Comparison of ENCODE assay signal across 1 cellular context in genomic region chr10:59709472-59710125, GRCh38.
A peak's percentile ranks its signal among the peaks of the same experiment; 100 is the strongest.
TF ChIP-seq lines count a peak whose summit lies in the region.

SLC16A9 (minus strand) TSS chr10:59709850; CDS start chr10:59684291, 25,559 bp downstream.

TF ChIP-seq in HepG2, 621 proteins besides CTCF, POLR2A, EP300 and RAD21 (continued from another document):
- TF ChIP-seq ZBTB14 (CRISPR knock-in tag; IDR thresholded peaks at IDR 0.05) (no peak), FOXO4 (CRISPR knock-in tag; conservative IDR thresholded peaks at IDR 0.05) (no peak), SOX13 (IDR thresholded peaks at IDR 0.05) (no peak), SOX13 (CRISPR knock-in tag; conservative IDR thresholded peaks at IDR 0.05 in 1 of 2, IDR thresholded peaks at IDR 0.05 in 1 of 2) (0 out of 4 replicates have a peak, but pooled peaks of 1 of the 2 experiments have one; percentile 5), YEATS4 (CRISPR knock-in tag; IDR thresholded peaks at IDR 0.05; ENCODE audit: borderline replicate concordance) (0 out of 2 replicates have a peak, but pooled peaks have one; percentile 20), ZNF44 (CRISPR knock-in tag; IDR thresholded peaks at IDR 0.05) (no peak), ZNF792 (CRISPR knock-in tag; IDR thresholded peaks at IDR 0.05) (0 out of 2 replicates have a peak, but pooled peaks have one; percentile 33), DPF2 (CRISPR knock-in tag; IDR thresholded peaks at IDR 0.05; ENCODE audit: borderline replicate concordance, low read depth) (no peak), ZKSCAN1 (IDR thresholded peaks at IDR 0.05; ENCODE audit: low read length) (no peak), CREB3 (CRISPR knock-in tag; IDR thresholded peaks at IDR 0.05) (no peak), HMGXB3 (CRISPR knock-in tag; IDR thresholded peaks at IDR 0.05; ENCODE audit: borderline replicate concordance) (no peak), HOXD1 (CRISPR knock-in tag; IDR thresholded peaks at IDR 0.05) (no peak), GZF1 (CRISPR knock-in tag; IDR thresholded peaks at IDR 0.05) (no peak), SMC3 (IDR thresholded peaks at IDR 0.05; ENCODE audit: low read length) (no peak), CEBPB (IDR thresholded peaks at IDR 0.05; ENCODE audit: borderline replicate concordance, low read depth, low read length) (no peak; the same call in 1 of the 2 replicates), ZNF432 (CRISPR knock-in tag; IDR thresholded peaks at IDR 0.05; ENCODE audit: borderline replicate concordance) (no peak), ZFP91 (CRISPR knock-in tag; IDR thresholded peaks at IDR 0.05; ENCODE audit: borderline replicate concordance) (peak; percentile 18; the same call in 1 of the 2 replicates), ZNF564 (CRISPR knock-in tag; IDR thresholded peaks at IDR 0.05) (peak; percentile 39; the same call in 1 of the 2 replicates), RBM22 (optimal IDR thresholded peaks at IDR 0.05; ENCODE audit: low read length) (no peak)
- TF ChIP-seq, protein P1, sequence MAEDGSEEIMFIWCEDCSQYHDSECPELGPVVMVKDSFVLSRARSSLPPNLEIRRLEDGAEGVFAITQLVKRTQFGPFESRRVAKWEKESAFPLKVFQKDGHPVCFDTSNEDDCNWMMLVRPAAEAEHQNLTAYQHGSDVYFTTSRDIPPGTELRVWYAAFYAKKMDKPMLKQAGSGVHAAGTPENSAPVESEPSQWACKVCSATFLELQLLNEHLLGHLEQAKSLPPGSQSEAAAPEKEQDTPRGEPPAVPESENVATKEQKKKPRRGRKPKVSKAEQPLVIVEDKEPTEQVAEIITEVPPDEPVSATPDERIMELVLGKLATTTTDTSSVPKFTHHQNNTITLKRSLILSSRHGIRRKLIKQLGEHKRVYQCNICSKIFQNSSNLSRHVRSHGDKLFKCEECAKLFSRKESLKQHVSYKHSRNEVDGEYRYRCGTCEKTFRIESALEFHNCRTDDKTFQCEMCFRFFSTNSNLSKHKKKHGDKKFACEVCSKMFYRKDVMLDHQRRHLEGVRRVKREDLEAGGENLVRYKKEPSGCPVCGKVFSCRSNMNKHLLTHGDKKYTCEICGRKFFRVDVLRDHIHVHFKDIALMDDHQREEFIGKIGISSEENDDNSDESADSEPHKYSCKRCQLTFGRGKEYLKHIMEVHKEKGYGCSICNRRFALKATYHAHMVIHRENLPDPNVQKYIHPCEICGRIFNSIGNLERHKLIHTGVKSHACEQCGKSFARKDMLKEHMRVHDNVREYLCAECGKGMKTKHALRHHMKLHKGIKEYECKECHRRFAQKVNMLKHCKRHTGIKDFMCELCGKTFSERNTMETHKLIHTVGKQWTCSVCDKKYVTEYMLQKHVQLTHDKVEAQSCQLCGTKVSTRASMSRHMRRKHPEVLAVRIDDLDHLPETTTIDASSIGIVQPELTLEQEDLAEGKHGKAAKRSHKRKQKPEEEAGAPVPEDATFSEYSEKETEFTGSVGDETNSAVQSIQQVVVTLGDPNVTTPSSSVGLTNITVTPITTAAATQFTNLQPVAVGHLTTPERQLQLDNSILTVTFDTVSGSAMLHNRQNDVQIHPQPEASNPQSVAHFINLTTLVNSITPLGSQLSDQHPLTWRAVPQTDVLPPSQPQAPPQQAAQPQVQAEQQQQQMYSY (CRISPR knock-in tag; IDR thresholded peaks at IDR 0.05) = no peak
- TF ChIP-seq, protein P2, sequence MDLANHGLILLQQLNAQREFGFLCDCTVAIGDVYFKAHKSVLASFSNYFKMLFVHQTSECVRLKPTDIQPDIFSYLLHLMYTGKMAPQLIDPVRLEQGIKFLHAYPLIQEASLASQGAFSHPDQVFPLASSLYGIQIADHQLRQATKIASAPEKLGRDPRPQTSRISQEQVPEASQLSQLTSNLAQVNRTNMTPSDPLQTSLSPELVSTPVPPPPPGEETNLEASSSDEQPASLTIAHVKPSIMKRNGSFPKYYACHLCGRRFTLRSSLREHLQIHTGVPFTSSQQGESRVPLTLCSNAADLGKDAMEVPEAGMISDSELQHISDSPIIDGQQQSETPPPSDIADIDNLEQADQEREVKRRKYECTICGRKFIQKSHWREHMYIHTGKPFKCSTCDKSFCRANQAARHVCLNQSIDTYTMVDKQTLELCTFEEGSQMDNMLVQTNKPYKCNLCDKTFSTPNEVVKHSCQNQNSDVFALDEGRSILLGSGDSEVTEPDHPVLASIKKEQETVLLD (CRISPR knock-in tag; IDR thresholded peaks at IDR 0.05; ENCODE audit: low read depth) = no peak
- TF ChIP-seq, protein P3, sequence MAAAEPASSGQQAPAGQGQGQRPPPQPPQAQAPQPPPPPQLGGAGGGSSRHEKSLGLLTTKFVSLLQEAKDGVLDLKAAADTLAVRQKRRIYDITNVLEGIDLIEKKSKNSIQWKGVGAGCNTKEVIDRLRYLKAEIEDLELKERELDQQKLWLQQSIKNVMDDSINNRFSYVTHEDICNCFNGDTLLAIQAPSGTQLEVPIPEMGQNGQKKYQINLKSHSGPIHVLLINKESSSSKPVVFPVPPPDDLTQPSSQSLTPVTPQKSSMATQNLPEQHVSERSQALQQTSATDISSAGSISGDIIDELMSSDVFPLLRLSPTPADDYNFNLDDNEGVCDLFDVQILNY (CRISPR knock-in tag; conservative IDR thresholded peaks at IDR 0.05) = no peak
- TF ChIP-seq, protein P4, sequence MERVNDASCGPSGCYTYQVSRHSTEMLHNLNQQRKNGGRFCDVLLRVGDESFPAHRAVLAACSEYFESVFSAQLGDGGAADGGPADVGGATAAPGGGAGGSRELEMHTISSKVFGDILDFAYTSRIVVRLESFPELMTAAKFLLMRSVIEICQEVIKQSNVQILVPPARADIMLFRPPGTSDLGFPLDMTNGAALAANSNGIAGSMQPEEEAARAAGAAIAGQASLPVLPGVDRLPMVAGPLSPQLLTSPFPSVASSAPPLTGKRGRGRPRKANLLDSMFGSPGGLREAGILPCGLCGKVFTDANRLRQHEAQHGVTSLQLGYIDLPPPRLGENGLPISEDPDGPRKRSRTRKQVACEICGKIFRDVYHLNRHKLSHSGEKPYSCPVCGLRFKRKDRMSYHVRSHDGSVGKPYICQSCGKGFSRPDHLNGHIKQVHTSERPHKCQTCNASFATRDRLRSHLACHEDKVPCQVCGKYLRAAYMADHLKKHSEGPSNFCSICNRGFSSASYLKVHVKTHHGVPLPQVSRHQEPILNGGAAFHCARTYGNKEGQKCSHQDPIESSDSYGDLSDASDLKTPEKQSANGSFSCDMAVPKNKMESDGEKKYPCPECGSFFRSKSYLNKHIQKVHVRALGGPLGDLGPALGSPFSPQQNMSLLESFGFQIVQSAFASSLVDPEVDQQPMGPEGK (CRISPR knock-in tag; IDR thresholded peaks at IDR 0.05) = peak; percentile 35; the same call in 1 of the 2 replicates
TF ChIP-seq in HepG2: peak in this region for 19.
